In the genomic region with DNA sequence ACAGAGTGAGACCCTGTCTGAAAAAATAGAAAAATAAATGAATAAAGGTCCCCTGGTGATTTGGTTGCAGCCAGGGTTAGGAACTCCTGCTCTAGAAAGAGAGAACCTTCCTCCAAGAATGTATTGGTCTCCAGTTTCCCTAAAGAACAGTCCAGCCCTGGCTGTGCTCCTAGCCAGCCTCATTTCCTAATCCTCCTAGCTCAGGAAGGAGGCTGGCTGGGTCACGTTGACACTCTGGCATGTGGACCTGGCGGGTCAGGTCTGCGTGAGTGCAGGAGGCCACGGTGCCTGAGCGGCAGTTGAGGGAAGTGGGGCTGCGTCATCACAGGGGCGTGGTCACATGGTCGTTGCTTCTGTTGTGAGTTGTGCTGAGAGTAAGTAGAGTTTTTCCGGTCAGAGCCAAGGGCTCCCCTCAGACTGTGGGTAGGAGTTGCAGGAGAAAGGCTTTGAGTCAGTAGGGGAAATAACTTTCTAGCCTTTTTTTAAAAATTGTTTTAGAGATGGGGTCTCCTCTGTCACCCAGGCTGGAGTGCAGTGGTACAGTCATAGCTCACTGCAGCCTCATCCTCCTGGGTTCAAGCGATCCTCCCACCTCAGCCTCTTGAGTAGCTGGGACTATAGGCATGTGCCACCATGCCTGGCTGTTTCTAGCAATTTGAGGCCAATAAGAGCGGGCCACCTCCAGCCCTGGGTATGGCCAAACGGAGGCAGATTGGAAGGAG, we compare ENCODE assay signal across 8 cellular contexts.
DNase-seq lines count a peak whose midpoint lies in the region; ATAC-seq and TF ChIP-seq lines count a peak whose summit lies in the region.

No MANE protein-coding gene starts in this region.

- no peaks in the 10 kb centered on the region; the same call in none of the 2 replicates for H3K27me3 ChIP-seq in GM06990 (replicated peaks; ENCODE audit: control insufficient read depth, insufficient read depth, low read length)
- H3K27me3 ChIP-seq in skeletal muscle satellite cell (ENCODE audit: control insufficient read depth, insufficient read depth, low read length), result no peaks in the 10 kb centered on the region

- intact Hi-C loops in Right ventricle myocardium inferior (cut with DNase I), result loop anchor here (5.0 kb wide), 1 partner anchor 306 kb away; the partner anchor contains the start of gene GSE1

- H3K4me1 ChIP-seq in skeletal muscle satellite cell (ENCODE audit: control insufficient read depth, insufficient read depth, low read length), result peaks cover 37% of the 10 kb centered on the region

- H3K36me3 ChIP-seq in GM06990 (ENCODE audit: control insufficient read depth, insufficient read depth, low read length) (no peaks in the 10 kb centered on the region), skeletal muscle satellite cell (ENCODE audit: insufficient read depth, low read length) (no peaks in the 10 kb centered on the region)

- no peaks in the 10 kb centered on the region for H3K9me3 ChIP-seq in skeletal muscle satellite cell (replicated peaks; ENCODE audit: low read length)

- H3K4me2 ChIP-seq in skeletal muscle satellite cell (ENCODE audit: low read length), result peak overlapping the region; percentile 67

- H3K4me3 ChIP-seq in GM06990 (replicated peaks; ENCODE audit: low read depth, low read length) (no peak overlapping the region), skeletal muscle satellite cell (ENCODE audit: low read length) (no peak overlapping the region)

- DNase-seq in GM06990 (ENCODE audit: extremely low read depth, insufficient read length), result peak; percentile 74
- peak; percentile 63 to 76 for DNase-seq in SHP77 (lab: John Stamatoyannopoulos, UW)
- DNase-seq in activated naive CD4-positive, alpha-beta T cell treated with Interleukin-2 at 50 U/mL for 16 hours, result peak; percentile 63
- peak; percentile 92 for DNase-seq in Right ventricle myocardium inferior (ENCODE audit: missing footprints)
- DNase-seq in NCI-H2107 treated with DMSO at 0.1 percent for 48 hours (lab: John Stamatoyannopoulos, UW; ENCODE audit: unreplicated experiment), result no peak
- DNase-seq in NK-92 (lab: John Stamatoyannopoulos, UW; ENCODE audit: unreplicated experiment), result no peak

- H3K9ac ChIP-seq in skeletal muscle satellite cell (ENCODE audit: low read depth, low read length), result no peak overlapping the region

- TF ChIP-seq CTCF in GM06990 (IDR thresholded peaks at IDR 0.05; ENCODE audit: insufficient read depth, low read length, poor library complexity, severe bottlenecking), result no peak

- ATAC-seq in HG02938 (IDR thresholded peaks at IDR 0.05; ENCODE audit: unreplicated experiment) (peak; percentile 71), Right ventricle myocardium inferior (peak; percentile 51)

Comparison
In these comparisons a context has a peak if more than half of its experiments do, and no peak if none do; other contexts are left out.
1. DNase-seq: peak in GM06990 (single experiment), SHP77 (2 of 2), activated naive CD4-positive, alpha-beta T cell treated with Interleukin-2 at 50 U/mL for 16 hours (single experiment) and Right ventricle myocardium inferior (single experiment); none in NCI-H2107 treated with DMSO at 0.1 percent for 48 hours (single experiment) and NK-92 (single experiment).